ENCODE assay signal across 21 cellular contexts in genomic region chr5:123753349-123754166, GRCh38.
DNase-seq lines count a peak whose midpoint lies in the region; TF ChIP-seq lines count a peak whose summit lies in the region.
"Had no signal": no experiment of that assay in that cellular context is flagged by ENCODE, and none has a peak within 500 bp of the region (broad histone marks: within the 10 kb centered on the region; RNA-seq: fewer than 3 reads in every experiment).

No MANE protein-coding gene starts in this region.

- H3K27me3 ChIP-seq in SJSA1 (replicated peaks): no peaks in the 10 kb centered on the region
- H3K27me3 ChIP-seq: upper lobe of left lung had no signal

- H3K9me3 ChIP-seq in SJSA1 (replicated peaks): no peaks in the 10 kb centered on the region
- H3K9me3 ChIP-seq: upper lobe of left lung had no signal

- H3K9me3 Mint-ChIP-seq in brain (peaks cover 0 to 5% (median 1%) of the 10 kb centered on the region in 5 experiments), glutamatergic neuron (ENCODE audit: unreplicated experiment) (no peaks in the 10 kb centered on the region)
- H3K9me3 Mint-ChIP-seq: activated naive CD8-positive, alpha-beta T cell treated with anti-CD3 and anti-CD28 coated beads, Interleukin-2, amount 50 U/mL, for 24 hours had no signal

- no peak for TF ChIP-seq CTCF in brain (conservative IDR thresholded peaks at IDR 0.05)
- no peak for TF ChIP-seq CTCF in glutamatergic neuron (IDR thresholded peaks at IDR 0.05; ENCODE audit: partially characterized antibody, unreplicated experiment)

- H3K36me3 ChIP-seq in SJSA1: no peaks in the 10 kb centered on the region
- H3K36me3 ChIP-seq: upper lobe of left lung had no signal

- peaks cover 39% of the 10 kb centered on the region for H3K4me1 ChIP-seq in SJSA1 (replicated peaks)
- H3K4me1 ChIP-seq: parathyroid adenoma, upper lobe of left lung had no signal

- peaks cover under 1% of the 10 kb centered on the region for H3K36me3 Mint-ChIP-seq in brain
- H3K36me3 Mint-ChIP-seq in glutamatergic neuron (ENCODE audit: unreplicated experiment): peaks cover 4% of the 10 kb centered on the region
- H3K36me3 Mint-ChIP-seq: natural killer cell had no signal

- H3K27ac Mint-ChIP-seq in brain: peak overlapping the region; percentile 85 to 97 (median 95)
- H3K27ac Mint-ChIP-seq in glutamatergic neuron (ENCODE audit: unreplicated experiment): peak overlapping the region; percentile 60
- H3K27ac Mint-ChIP-seq: activated naive CD8-positive, alpha-beta T cell treated with anti-CD3 and anti-CD28 coated beads, Interleukin-2, amount 50 U/mL, for 24 hours; natural killer cell; T-helper 2 cell treated with Interferon-gamma antibody and Interleukin-4, amounts not matched to agents 5 μg/mL and 100 μg/mL, for 36 hours had no signal

- no peak overlapping the region for H3K4me3 ChIP-seq in SJSA1
- H3K4me3 ChIP-seq: upper lobe of left lung had no signal

- H3K4me3 Mint-ChIP-seq in brain (peak overlapping the region in 4 of 5 experiments; percentile 16 to 72 (median 57)), glutamatergic neuron (ENCODE audit: unreplicated experiment) (no peak overlapping the region)
- H3K4me3 Mint-ChIP-seq: activated naive CD8-positive, alpha-beta T cell treated with anti-CD3 and anti-CD28 coated beads, Interleukin-2, amount 50 U/mL, for 24 hours; natural killer cell; T-helper 2 cell treated with Interferon-gamma antibody and Interleukin-4, amounts not matched to agents 5 μg/mL and 100 μg/mL, for 36 hours had no signal

- H3K27ac ChIP-seq in SJSA1: peak overlapping the region; percentile 93
- H3K27ac ChIP-seq in substantia nigra (ENCODE audit: low read depth, low read length, poor library complexity, severe bottlenecking): peak overlapping the region; percentile 63
- H3K27ac ChIP-seq: parathyroid adenoma, upper lobe of left lung had no signal

- DNase-seq in SJSA1 (ENCODE audit: low read depth in 1 of 2, low spot score in 2 of 2): no peak
- no peak for DNase-seq in glutamatergic neuron
- DNase-seq in substantia nigra (lab: John Stamatoyannopoulos, UW): no peak
- no peak for DNase-seq in activated CD4-positive, alpha-beta T cell treated with anti-CD3 and anti-CD28 coated beads for 1 hour
- DNase-seq in NCI-H2171 (lab: John Stamatoyannopoulos, UW): no peak
- DNase-seq in activated CD4-positive, alpha-beta T cell treated with anti-CD3 and anti-CD28 coated beads for 4 hours: no peak
- DNase-seq: activated CD4-positive, alpha-beta T cell treated with anti-CD3 and anti-CD28 coated beads for 48 hours; activated CD8-positive, alpha-beta memory T cell treated with anti-CD3 and anti-CD28 coated beads for 24 hours; activated gamma-delta T cell treated with Interleukin-2 at 50 U/mL for 16 hours; activated naive CD8-positive, alpha-beta T cell treated with anti-CD3 and anti-CD28 coated beads, Interleukin-2, amount 50 U/mL, for 24 hours; activated T-cell treated with anti-CD3 and anti-CD28 coated beads, Interleukin-2, amount 50 U/mL, for 1 hour; left ventricle myocardium superior; natural killer cell; NCI-H1694; NCI-H526; NK-92 treated with Interleukin-12 subunit alpha and Interleukin-12 subunit beta, amount 100 ng/mL, for 24 hours; stimulated activated CD4-positive, alpha-beta T cell treated with anti-CD3 and anti-CD28 coated beads, Interleukin-2, amount 100 ng/mL, for 48 hours; upper lobe of left lung had no signal

- H3K27me3 Mint-ChIP-seq in brain (peaks cover 5% of the 10 kb centered on the region), glutamatergic neuron (ENCODE audit: unreplicated experiment) (no peaks in the 10 kb centered on the region)
- H3K27me3 Mint-ChIP-seq: activated naive CD8-positive, alpha-beta T cell treated with anti-CD3 and anti-CD28 coated beads, Interleukin-2, amount 50 U/mL, for 24 hours had no signal

- H3K4me1 Mint-ChIP-seq in brain (peaks cover 66% of the 10 kb centered on the region), glutamatergic neuron (ENCODE audit: low read depth, unreplicated experiment) (peaks cover 16% of the 10 kb centered on the region)
- H3K4me1 Mint-ChIP-seq: activated naive CD8-positive, alpha-beta T cell treated with anti-CD3 and anti-CD28 coated beads, Interleukin-2, amount 50 U/mL, for 24 hours; natural killer cell had no signal
